ENCODE assay signal across 8 cellular contexts in genomic region chr1:154955039-154955717, GRCh38. TPM values are rescaled to one million over a fixed set of nuclear protein-coding genes. Genes with fewer than 3 reads are reported as not detected.
DNase-seq lines count a peak whose midpoint lies in the region; ATAC-seq and TF ChIP-seq lines count a peak whose summit lies in the region.

No MANE protein-coding gene starts in this region.

- H3K27me3 Mint-ChIP-seq in natural killer cell (ENCODE audit: low read depth in 2 of 2) = no peaks in the 10 kb centered on the region

- ATAC-seq in HG02973 (IDR thresholded peaks at IDR 0.05; ENCODE audit: unreplicated experiment) (peak; percentile 64), natural killer cell (peak; percentile 76 to 89 (median 82))
- peak; percentile 88 for ATAC-seq in stimulated activated naive CD8-positive, alpha-beta T cell treated with anti-CD3 and anti-CD28 coated beads, Interleukin-15, Interleukin-2, amounts not matched to agents 100 U/mL and 50 U/mL, for 24 hours

- peak overlapping the region; percentile 85 for H3K4me3 ChIP-seq in GM12865 (ENCODE audit: low read depth, low read length)
- H3K4me3 ChIP-seq in esophagus (ENCODE audit: low read depth in 1 of 2, low read length in 2 of 2) = peak overlapping the region; percentile 42 to 68

- H3K36me3 Mint-ChIP-seq in natural killer cell = no peaks in the 10 kb centered on the region

- H3K4me3 Mint-ChIP-seq in natural killer cell = peak overlapping the region; percentile 94

- intact Hi-C loops in natural killer cell (cut with micrococcal nuclease) = loop anchor here (2.0 to 5.0 kb wide), 2 partner anchors 62 to 97 kb away; partner anchors contain the start of gene ADAM15

- peak overlapping the region; percentile 89 to 94 for H3K27ac Mint-ChIP-seq in natural killer cell

- DNase-seq in GM12865 (ENCODE audit: low read depth) = peak; percentile 95
- peak; percentile 72 for DNase-seq in NCI-H82 treated with DMSO at 0.1 percent for 48 hours (lab: John Stamatoyannopoulos, UW; ENCODE audit: unreplicated experiment)
- peak; percentile 64 for DNase-seq in activated T-cell treated with anti-CD3 and anti-CD28 coated beads for 24 hours (ENCODE audit: low read depth)
- DNase-seq in natural killer cell = peak; percentile 66
- DNase-seq in stimulated activated naive CD8-positive, alpha-beta T cell treated with anti-CD3 and anti-CD28 coated beads, Interleukin-15, Interleukin-2, amounts not matched to agents 100 U/mL and 50 U/mL, for 24 hours = peak; percentile 80
- DNase-seq in SIG-M5 (lab: John Stamatoyannopoulos, UW) = no peak

- peaks cover 8 to 14% of the 10 kb centered on the region in 2 donors for H3K4me1 ChIP-seq in esophagus (ENCODE audit: control insufficient read depth in 2 of 2, insufficient read depth in 2 of 2, low read length in 1 of 2)

- H3K9me3 Mint-ChIP-seq in natural killer cell = no peaks in the 10 kb centered on the region

- H3K9me3 ChIP-seq in esophagus (ENCODE audit: control insufficient read depth in 2 of 2, insufficient read depth in 1 of 2, low read depth in 1 of 2, low read length in 1 of 2) = no peaks in the 10 kb centered on the region

- H3K36me3 ChIP-seq in esophagus (ENCODE audit: control insufficient read depth in 2 of 2, insufficient read depth in 2 of 2, low read length in 1 of 2) = peaks cover 3 to 25% of the 10 kb centered on the region in 2 donors

- no peaks in the 10 kb centered on the region for H3K27me3 ChIP-seq in esophagus (ENCODE audit: control insufficient read depth in 1 of 2, insufficient read depth in 2 of 2, low read length in 2 of 2)

- peak overlapping the region; percentile 76 to 91 for H3K27ac ChIP-seq in esophagus (ENCODE audit: low read depth in 2 of 2, low read length in 1 of 2)

- WGBS in esophagus, 2 donors = 12 to 19% methylated on average over 4 of the region's 4 CpGs

- no peak for TF ChIP-seq CTCF in GM12865 (IDR thresholded peaks at IDR 0.05; ENCODE audit: insufficient read depth, low read depth, low read length, missing control alignments)
- TF ChIP-seq CTCF in natural killer cell (IDR thresholded peaks at IDR 0.05) = no peak

- peaks cover 50 to 61% of the 10 kb centered on the region in 2 donors for H3K4me1 Mint-ChIP-seq in natural killer cell

RNA-seq across cellular contexts. Expression of gene PBXIP1, which starts 0.7 kb away (rescaled TPM):
- 10 to 100 TPM; 18.3 to 25.7 TPM for polyA plus RNA-seq in esophagus
- total RNA-seq in natural killer cell = 100 to 1,000 TPM; 158 to 200 (median 197) TPM

RNA-seq across cellular contexts. Expression of gene PYGO2, which starts 6.4 kb away (rescaled TPM):
- polyA plus RNA-seq in esophagus = 10 to 100 TPM; 14.3 to 15.8 TPM
- 10 to 100 TPM; 21.6 to 32.1 (median 27.5) TPM for total RNA-seq in natural killer cell

RNA-seq across cellular contexts. Expression of gene SHC1, which starts 15.4 kb away (rescaled TPM):
- 10 to 100 TPM; 28.8 to 38.8 TPM for polyA plus RNA-seq in esophagus
- 100 to 1,000 TPM in 1 of 3 donors, 10 to 100 TPM in 2; 94.6 to 112 (median 96.8) TPM for total RNA-seq in natural killer cell

RNA-seq across cellular contexts. Expression of gene PMVK, which starts 18.7 kb away (rescaled TPM):
- 10 to 100 TPM; 29.4 to 68.9 TPM for polyA plus RNA-seq in esophagus
- 10 to 100 TPM in 2 of 3 donors, 1 to 10 TPM in 1; 9.0 to 12.1 (median 11.0) TPM for total RNA-seq in natural killer cell

RNA-seq across cellular contexts. Expression of gene CKS1B, which starts 19.3 kb away (rescaled TPM):
- polyA plus RNA-seq in esophagus = 10 to 100 TPM in 1 of 2 donors, 1 to 10 TPM in 1; 8.9 to 74.3 TPM
- 10 to 100 TPM in 2 of 3 donors, 1 to 10 TPM in 1; 8.5 to 13.0 (median 12.9) TPM for total RNA-seq in natural killer cell
